In the genomic region with DNA sequence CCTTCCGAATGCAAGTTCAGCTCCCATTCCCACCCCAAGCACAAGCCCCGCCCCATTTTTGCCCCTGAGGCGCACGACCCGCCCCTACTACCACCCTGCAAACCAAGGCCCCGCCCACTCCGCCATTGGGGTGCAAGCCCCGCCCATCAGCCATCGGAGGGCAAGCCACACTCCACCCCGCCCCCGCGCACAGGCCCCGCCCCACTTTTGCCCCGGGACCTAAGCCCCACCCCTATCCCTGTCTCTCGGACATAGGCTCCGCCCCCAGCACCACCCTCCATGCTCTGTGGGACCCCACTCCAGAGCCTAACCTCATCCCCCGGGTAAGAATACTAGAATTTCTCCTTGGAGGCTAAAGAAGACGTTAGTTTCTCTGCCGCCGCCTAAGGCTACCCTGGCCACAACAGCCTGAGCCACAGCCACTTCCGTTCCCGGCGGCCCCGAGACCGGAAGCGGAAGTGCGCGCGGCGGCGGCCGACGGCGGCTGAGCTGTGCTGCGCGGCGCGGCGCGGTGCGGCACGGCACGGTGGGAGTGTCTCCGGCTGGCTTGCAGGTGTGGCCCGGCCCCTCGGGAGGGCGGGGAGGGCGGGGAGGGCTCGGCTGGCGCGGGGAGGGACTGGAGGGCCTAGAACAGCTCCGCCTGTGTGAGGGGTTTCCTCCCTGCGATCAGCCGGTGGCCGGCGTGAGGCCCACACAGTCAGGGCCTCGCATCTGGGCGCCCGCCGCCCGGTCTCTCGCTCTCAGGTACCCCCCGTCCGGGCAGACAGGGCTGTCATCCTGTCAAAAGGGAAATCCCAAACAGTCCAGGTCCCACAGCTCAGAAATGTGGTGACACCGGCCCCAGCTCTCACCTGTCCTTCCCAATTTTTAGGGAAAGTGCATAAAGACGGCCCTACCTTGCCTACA, we compare ENCODE assay signal across 8 cellular contexts. TPM values are rescaled to one million over a fixed set of nuclear protein-coding genes. Genes with fewer than 3 reads are reported as not detected.
DNase-seq lines count a peak whose midpoint lies in the region; ATAC-seq and TF ChIP-seq lines count a peak whose summit lies in the region.

A gene (plus strand): TSS at position 451 of the 906 bp plus-strand sequence. CDS start 3,444 bp downstream, outside the sequence.

- DNase-seq in ELR (ENCODE audit: low read depth) (peak; percentile 91), H7 (peak; percentile 99), M059J (ENCODE audit: low read depth) (peak; percentile 79), activated gamma-delta T cell (lab: John Stamatoyannopoulos, UW) (peak; percentile 90), fibroblast of villous mesenchyme (ENCODE audit: low read depth) (peak; percentile 90)
- DNase-seq in stimulated activated naive CD8-positive, alpha-beta T cell treated with anti-CD3 and anti-CD28 coated beads, Interleukin-15, amount 100 ng/mL, for 72 hours = peak; percentile 97

- H3K79me2 ChIP-seq in neural cell (replicated peaks; ENCODE audit: insufficient read depth, low read length) = peaks cover 16% of the 10 kb centered on the region

- H3K4me3 ChIP-seq in H7 (ENCODE audit: insufficient read depth, low read depth, low read length) (peak within 1 kb of the TSS; percentile 72), fibroblast of villous mesenchyme (ENCODE audit: low read depth, low read length) (peak within 1 kb of the TSS; percentile 87), neural cell (ENCODE audit: low read length) (peak within 1 kb of the TSS; percentile 93)

- peak within 1 kb of the TSS; percentile 96 to 97 for H3K4me3 Mint-ChIP-seq in stimulated activated naive CD8-positive, alpha-beta T cell treated with anti-CD3 and anti-CD28 coated beads, Interleukin-15, amount 100 ng/mL, for 72 hours

- no peaks in the 10 kb centered on the region for H3K9me2 ChIP-seq in neural cell (ENCODE audit: insufficient read depth, low read length)

- H3K27me3 Mint-ChIP-seq in stimulated activated naive CD8-positive, alpha-beta T cell treated with anti-CD3 and anti-CD28 coated beads, Interleukin-15, amount 100 ng/mL, for 72 hours = no peaks in the 10 kb centered on the region

- peak; percentile 80 for TF ChIP-seq POLR2A in Raji (IDR thresholded peaks at IDR 0.05; ENCODE audit: insufficient read depth, low read depth, low read length)

- TF ChIP-seq RAD21 in neural cell (conservative IDR thresholded peaks at IDR 0.05) = peak; percentile 23

- H3K4me1 Mint-ChIP-seq in stimulated activated naive CD8-positive, alpha-beta T cell treated with anti-CD3 and anti-CD28 coated beads, Interleukin-15, amount 100 ng/mL, for 72 hours = peaks cover 24% of the 10 kb centered on the region

- peak within 1 kb of the TSS; percentile 69 for H2AFZ ChIP-seq in neural cell (ENCODE audit: low read depth, low read length)

- TF ChIP-seq EP300 in neural cell (conservative IDR thresholded peaks at IDR 0.05; ENCODE audit: poor library complexity, severe bottlenecking) = peak; percentile 41

- no peaks in the 10 kb centered on the region for H3K27me3 ChIP-seq in H7 (ENCODE audit: control insufficient read depth, insufficient read depth, low read length)
- H3K27me3 ChIP-seq in neural cell (ENCODE audit: insufficient read depth, low read depth, low read length) = no peaks in the 10 kb centered on the region

- peak within 1 kb of the TSS; percentile 93 for H3K27ac ChIP-seq in neural cell (ENCODE audit: low read length)

- H3K27ac Mint-ChIP-seq in stimulated activated naive CD8-positive, alpha-beta T cell treated with anti-CD3 and anti-CD28 coated beads, Interleukin-15, amount 100 ng/mL, for 72 hours = peak within 1 kb of the TSS; percentile 100

- H3K4me2 ChIP-seq in neural cell (ENCODE audit: low read length) = peak within 1 kb of the TSS; percentile 78

- H3K36me3 ChIP-seq in H7 (replicated peaks; ENCODE audit: control insufficient read depth, insufficient read depth, low read length) (peaks cover 1% of the 10 kb centered on the region; the same call in 1 of the 2 replicates), neural cell (ENCODE audit: insufficient read depth, low read length) (no peaks in the 10 kb centered on the region)

- H3K9ac ChIP-seq in neural cell (ENCODE audit: low read length) = peak within 1 kb of the TSS; percentile 82

- no peaks in the 10 kb centered on the region for H3K9me3 Mint-ChIP-seq in stimulated activated naive CD8-positive, alpha-beta T cell treated with anti-CD3 and anti-CD28 coated beads, Interleukin-15, amount 100 ng/mL, for 72 hours

- TF ChIP-seq CTCF in fibroblast of villous mesenchyme (IDR thresholded peaks at IDR 0.05; ENCODE audit: insufficient read depth, low read depth, low read length) (no peak), neural cell (IDR thresholded peaks at IDR 0.05; ENCODE audit: poor library complexity, severe bottlenecking) (no peak)

- no peaks in the 10 kb centered on the region for H4K20me1 ChIP-seq in neural cell (ENCODE audit: insufficient read depth)

- no peaks in the 10 kb centered on the region for H3F3A ChIP-seq in neural cell (ENCODE audit: insufficient read depth, low read length, poor library complexity, severe bottlenecking)

- H3K9me3 ChIP-seq in neural cell (ENCODE audit: low read length) = no peaks in the 10 kb centered on the region

- ATAC-seq in stimulated activated naive CD8-positive, alpha-beta T cell treated with anti-CD3 and anti-CD28 coated beads, Interleukin-15, amount 100 ng/mL, for 72 hours = peak; percentile 98

TF ChIP-seq in neural cell, 6 proteins besides CTCF, POLR2A, EP300 and RAD21:
- no peak for TF ChIP-seq EZH2 (IDR thresholded peaks at IDR 0.05; ENCODE audit: borderline replicate concordance, insufficient read depth, low read length, poor library complexity, severe bottlenecking)
- peak; percentile 82 for TF ChIP-seq MXI1 (conservative IDR thresholded peaks at IDR 0.05; ENCODE audit: poor library complexity, severe bottlenecking)
- no peak for TF ChIP-seq SMC3 (conservative IDR thresholded peaks at IDR 0.05; ENCODE audit: poor library complexity)
- peak; percentile 89 for TF ChIP-seq POLR2AphosphoS5 (IDR thresholded peaks at IDR 0.05)
- TF ChIP-seq TAF1 (IDR thresholded peaks at IDR 0.05; ENCODE audit: low read depth) = peak; percentile 58
- TF ChIP-seq, protein P1, sequence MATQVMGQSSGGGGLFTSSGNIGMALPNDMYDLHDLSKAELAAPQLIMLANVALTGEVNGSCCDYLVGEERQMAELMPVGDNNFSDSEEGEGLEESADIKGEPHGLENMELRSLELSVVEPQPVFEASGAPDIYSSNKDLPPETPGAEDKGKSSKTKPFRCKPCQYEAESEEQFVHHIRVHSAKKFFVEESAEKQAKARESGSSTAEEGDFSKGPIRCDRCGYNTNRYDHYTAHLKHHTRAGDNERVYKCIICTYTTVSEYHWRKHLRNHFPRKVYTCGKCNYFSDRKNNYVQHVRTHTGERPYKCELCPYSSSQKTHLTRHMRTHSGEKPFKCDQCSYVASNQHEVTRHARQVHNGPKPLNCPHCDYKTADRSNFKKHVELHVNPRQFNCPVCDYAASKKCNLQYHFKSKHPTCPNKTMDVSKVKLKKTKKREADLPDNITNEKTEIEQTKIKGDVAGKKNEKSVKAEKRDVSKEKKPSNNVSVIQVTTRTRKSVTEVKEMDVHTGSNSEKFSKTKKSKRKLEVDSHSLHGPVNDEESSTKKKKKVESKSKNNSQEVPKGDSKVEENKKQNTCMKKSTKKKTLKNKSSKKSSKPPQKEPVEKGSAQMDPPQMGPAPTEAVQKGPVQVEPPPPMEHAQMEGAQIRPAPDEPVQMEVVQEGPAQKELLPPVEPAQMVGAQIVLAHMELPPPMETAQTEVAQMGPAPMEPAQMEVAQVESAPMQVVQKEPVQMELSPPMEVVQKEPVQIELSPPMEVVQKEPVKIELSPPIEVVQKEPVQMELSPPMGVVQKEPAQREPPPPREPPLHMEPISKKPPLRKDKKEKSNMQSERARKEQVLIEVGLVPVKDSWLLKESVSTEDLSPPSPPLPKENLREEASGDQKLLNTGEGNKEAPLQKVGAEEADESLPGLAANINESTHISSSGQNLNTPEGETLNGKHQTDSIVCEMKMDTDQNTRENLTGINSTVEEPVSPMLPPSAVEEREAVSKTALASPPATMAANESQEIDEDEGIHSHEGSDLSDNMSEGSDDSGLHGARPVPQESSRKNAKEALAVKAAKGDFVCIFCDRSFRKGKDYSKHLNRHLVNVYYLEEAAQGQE (IDR thresholded peaks at IDR 0.05; ENCODE audit: borderline replicate concordance) = no peak

RNA-seq across cellular contexts. Expression of the gene that starts here (rescaled TPM):
- 6.8 and 17.4 TPM in 2 replicates for total RNA-seq in H7 (2014; rRNA removed; shearing (Covaris generic))
- total RNA-seq in M059J (2014; rRNA removed; shearing (Covaris generic)) = 5.7 and 6.0 TPM in 2 replicates
- total RNA-seq in fibroblast of villous mesenchyme = 13.9 and 18.6 TPM in 2 replicates
- polyA plus RNA-seq in neural cell = 67.6 and 79.5 TPM in 2 replicates
- 59.4 and 68.2 TPM in 2 replicates for polyA minus RNA-seq in neural cell

Comparison
In these comparisons a context has a peak if more than half of its experiments do, and no peak if none do; other contexts are left out.
1. Peak in every context shown above with its lines: DNase-seq, ATAC-seq, H3K4me3 ChIP-seq and H3K27ac ChIP-seq.